ENCODE assay signal across 7 cellular contexts in genomic region chr5:149731617-149732400, GRCh38. TPM values are rescaled to one million over a fixed set of nuclear protein-coding genes. Genes with fewer than 3 reads are reported as not detected.
DNase-seq lines count a peak whose midpoint lies in the region; ATAC-seq and TF ChIP-seq lines count a peak whose summit lies in the region.

No MANE protein-coding gene starts in this region.

- no peaks in the 10 kb centered on the region for H3K36me3 Mint-ChIP-seq in activated CD8-positive, alpha-beta T cell treated with anti-CD3 and anti-CD28 coated beads for 36 hours (ENCODE audit: low read depth)
- peaks cover 8% of the 10 kb centered on the region for H3K36me3 Mint-ChIP-seq in effector memory CD8-positive, alpha-beta T cell (ENCODE audit: insufficient read depth)

- no peaks in the 10 kb centered on the region for H3K27me3 Mint-ChIP-seq in activated CD8-positive, alpha-beta T cell treated with anti-CD3 and anti-CD28 coated beads for 36 hours
- no peaks in the 10 kb centered on the region for H3K27me3 Mint-ChIP-seq in effector memory CD8-positive, alpha-beta T cell

- peak overlapping the region; percentile 87 for H3K27ac Mint-ChIP-seq in activated CD8-positive, alpha-beta T cell treated with anti-CD3 and anti-CD28 coated beads for 36 hours
- H3K27ac Mint-ChIP-seq in effector memory CD8-positive, alpha-beta T cell = peak overlapping the region in 1 of 2 donors; percentile 72

- no peaks in the 10 kb centered on the region for H3K9me3 Mint-ChIP-seq in activated CD8-positive, alpha-beta T cell treated with anti-CD3 and anti-CD28 coated beads for 36 hours
- H3K9me3 Mint-ChIP-seq in effector memory CD8-positive, alpha-beta T cell = no peaks in the 10 kb centered on the region

- H3K4me3 Mint-ChIP-seq in activated CD8-positive, alpha-beta T cell treated with anti-CD3 and anti-CD28 coated beads for 36 hours = peak overlapping the region; percentile 79
- peak overlapping the region; percentile 91 to 92 for H3K4me3 Mint-ChIP-seq in effector memory CD8-positive, alpha-beta T cell

- POLR2A ChIA-PET in activated CD8-positive, alpha-beta T cell treated with anti-CD3 and anti-CD28 coated beads for 36 hours (lab: Charles Lee) = interaction anchor here (1.0 to 2.6 kb wide), 6 partner anchors 10 to 228 kb away, joined by 3 to 16 read pairs (median 4); partner anchors contain the start of gene SLC26A2

- no peak for TF ChIP-seq CTCF in activated CD8-positive, alpha-beta T cell treated with anti-CD3 and anti-CD28 coated beads for 36 hours (IDR thresholded peaks at IDR 0.05)

- peaks cover 3% of the 10 kb centered on the region for H3K4me1 Mint-ChIP-seq in activated CD8-positive, alpha-beta T cell treated with anti-CD3 and anti-CD28 coated beads for 36 hours (ENCODE audit: low read depth)
- H3K4me1 Mint-ChIP-seq in effector memory CD8-positive, alpha-beta T cell (ENCODE audit: low read depth in 2 of 2) = no peaks in the 10 kb centered on the region

- CTCF ChIA-PET in activated CD8-positive, alpha-beta T cell treated with anti-CD3 and anti-CD28 coated beads for 36 hours (lab: Charles Lee) = interaction anchor here (1.1 to 2.0 kb wide), 9 partner anchors 10 to 259 kb away, joined by 3 to 7 read pairs (median 4); no protein-coding TSS in a partner anchor

- intact Hi-C loops in activated CD8-positive, alpha-beta T cell treated with anti-CD3 and anti-CD28 coated beads for 36 hours (cut with micrococcal nuclease) = no loop called here

- DNase-seq in NCI-H510A treated with DMSO at 0.1 percent for 48 hours (lab: John Stamatoyannopoulos, UW) (peak; percentile 59), medulla oblongata (ENCODE audit: extremely low spot score) (peak; percentile 75)
- peak; percentile 94 for DNase-seq in activated CD8-positive, alpha-beta T cell treated with anti-CD3 and anti-CD28 coated beads for 36 hours
- peak; percentile 31 to 41 (median 33) for DNase-seq in effector memory CD8-positive, alpha-beta T cell
- DNase-seq in stimulated activated CD4-positive, alpha-beta T cell treated with anti-CD3 and anti-CD28 coated beads, TNF-alpha, amount 100 ng/mL, for 48 hours (ENCODE audit: low read depth in 3 of 3) = peak; percentile 57 to 82 (median 62)

- ATAC-seq in GM18511 (IDR thresholded peaks at IDR 0.05; ENCODE audit: unreplicated experiment) = peak; percentile 55
- peak; percentile 39 for ATAC-seq in HG02884 (IDR thresholded peaks at IDR 0.05; ENCODE audit: unreplicated experiment)
- ATAC-seq in activated CD8-positive, alpha-beta T cell treated with anti-CD3 and anti-CD28 coated beads for 36 hours = peak; percentile 45
- peak; percentile 49 for ATAC-seq in effector memory CD8-positive, alpha-beta T cell (replicated peaks)

RNA-seq across cellular contexts. Expression of gene PPARGC1B, which starts 1.7 kb away (rescaled TPM):
- total RNA-seq in activated CD8-positive, alpha-beta T cell treated with anti-CD3 and anti-CD28 coated beads for 36 hours = 1 to 10 TPM; 6.8 to 7.1 TPM

Comparison
In these comparisons a context has a peak if more than half of its experiments do, and no peak if none do; other contexts are left out.
1. Peak in every context shown above with its lines: DNase-seq and ATAC-seq.
2. DNase-seq: peak in every context shown above with its lines; median percentile 94 in activated CD8-positive, alpha-beta T cell treated with anti-CD3 and anti-CD28 coated beads for 36 hours; 75 in medulla oblongata; 62 in stimulated activated CD4-positive, alpha-beta T cell treated with anti-CD3 and anti-CD28 coated beads, TNF-alpha, amount 100 ng/mL, for 48 hours; 59 in NCI-H510A treated with DMSO at 0.1 percent for 48 hours; 33 in effector memory CD8-positive, alpha-beta T cell.